Comparison of ENCODE assay signal across 19 cellular contexts in the genomic region with DNA sequence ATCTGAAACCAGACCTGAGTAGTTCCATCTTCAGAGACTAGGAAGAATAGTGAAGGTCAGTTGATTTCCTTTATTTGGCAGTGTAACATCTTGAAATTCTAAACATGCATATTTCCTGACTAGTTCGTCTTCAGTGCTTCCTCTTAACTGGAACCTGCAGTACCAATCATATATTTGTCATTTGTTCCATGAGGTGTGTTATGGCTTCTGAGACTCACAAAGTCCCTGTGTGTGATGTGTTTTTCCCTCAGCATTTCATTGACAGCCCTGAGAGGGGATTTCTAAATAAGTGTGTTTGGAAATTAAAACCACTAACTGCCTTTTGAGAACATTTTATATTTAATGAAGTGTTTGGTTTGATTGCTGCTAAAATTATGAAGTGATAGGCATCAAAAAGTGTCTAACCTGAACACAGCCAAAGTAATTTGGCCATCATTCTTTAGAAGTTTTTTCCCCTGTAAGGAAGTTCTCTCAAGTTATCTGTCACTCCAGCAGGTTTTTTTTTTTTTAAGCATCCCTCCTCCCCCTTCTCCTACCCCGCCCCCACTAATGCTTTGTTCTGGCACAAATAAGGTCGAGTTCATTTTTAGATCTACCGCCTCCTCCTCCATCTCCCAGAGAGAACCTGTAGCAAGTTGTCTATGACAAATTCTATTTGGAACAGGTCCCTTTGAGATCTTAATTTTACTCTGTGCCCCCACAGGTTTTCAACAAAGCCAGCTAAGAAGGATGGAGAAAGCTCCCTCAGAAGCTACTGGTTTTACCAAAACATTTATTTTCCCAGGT.
DNase-seq lines count a peak whose midpoint lies in the region; ATAC-seq and TF ChIP-seq lines count a peak whose summit lies in the region.
"Had no signal": no experiment of that assay in that cellular context is flagged by ENCODE, and none has a peak within 500 bp of the region (broad histone marks: within the 10 kb centered on the region; RNA-seq: fewer than 3 reads in every experiment).

No MANE protein-coding gene starts in this region.

- no peaks in the 10 kb centered on the region for H3K9me2 ChIP-seq in PC-3 (replicated peaks; ENCODE audit: low read length)

- CTCF ChIA-PET in PC-3 (lab: Charles Lee), result no interaction called here

- no peak for TF ChIP-seq POLR2A in uterus (IDR thresholded peaks at IDR 0.05)

- intact Hi-C loops in uterus (cut with DNase I; ENCODE audit: low total_unique reads) (no loop called here), left colon (cut with DNase I, micrococcal nuclease) (no loop called here), PC-3 (cut with micrococcal nuclease) (no loop called here)

- no peak for TF ChIP-seq CTCF in cardiac muscle cell (IDR thresholded peaks at IDR 0.05; ENCODE audit: low read depth, low read length)
- no peak for TF ChIP-seq CTCF in right atrium auricular region (IDR thresholded peaks at IDR 0.05)
- no peak for TF ChIP-seq CTCF in uterus (IDR thresholded peaks at IDR 0.05)
- TF ChIP-seq CTCF in PC-3 (conservative IDR thresholded peaks at IDR 0.05; ENCODE audit: low read depth, low read length), result no peak

- H3K79me2 ChIP-seq in PC-3 (ENCODE audit: low read length), result no peaks in the 10 kb centered on the region
- H3K79me2 ChIP-seq: hepatocyte had no signal

- H3K27ac ChIP-seq in cardiac muscle cell (peak overlapping the region; percentile 68), right atrium auricular region (no peak overlapping the region), uterus (peak overlapping the region; percentile 32 to 60), PC-3 (ENCODE audit: low read length) (no peak overlapping the region)
- H3K27ac ChIP-seq: hepatocyte, PC-9, right lobe of liver, suprapubic skin had no signal

- H3K4me1 Mint-ChIP-seq in activated naive CD8-positive, alpha-beta T cell (ENCODE audit: low read depth), result peaks cover 43% of the 10 kb centered on the region

- no peaks in the 10 kb centered on the region for H3K9me3 Mint-ChIP-seq in activated naive CD8-positive, alpha-beta T cell (ENCODE audit: low read depth)
- H3K9me3 Mint-ChIP-seq: brain had no signal

- H3K4me3 ChIP-seq in cardiac muscle cell (no peak overlapping the region), right atrium auricular region (no peak overlapping the region), uterus (no peak overlapping the region), PC-3 (ENCODE audit: low read length) (no peak overlapping the region)
- H3K4me3 ChIP-seq: hepatocyte, PC-9, right lobe of liver, suprapubic skin had no signal

- no TSS peak for BruUV-seq in PC-3 (replicated peaks; lab: Mats Ljungman, UMichigan)

- H3K27me3 ChIP-seq in cardiac muscle cell, result no peaks in the 10 kb centered on the region
- no peaks in the 10 kb centered on the region for H3K27me3 ChIP-seq in right atrium auricular region
- no peaks in the 10 kb centered on the region for H3K27me3 ChIP-seq in uterus
- no peaks in the 10 kb centered on the region for H3K27me3 ChIP-seq in PC-3 (ENCODE audit: low read length)
- H3K27me3 ChIP-seq: hepatocyte, right lobe of liver, suprapubic skin had no signal

- peak overlapping the region; percentile 73 for H3K4me3 Mint-ChIP-seq in activated naive CD8-positive, alpha-beta T cell
- H3K4me3 Mint-ChIP-seq: brain had no signal

- ATAC-seq in left colon (no peak), PC-3 (no peak)
- ATAC-seq: HCT116, HepG2, right lobe of liver had no signal

- no peak overlapping the region for H2AFZ ChIP-seq in PC-3 (ENCODE audit: low read length)
- H2AFZ ChIP-seq: hepatocyte, PC-9 had no signal

- no peak overlapping the region for H3K4me2 ChIP-seq in PC-3 (ENCODE audit: low read length)
- H3K4me2 ChIP-seq: hepatocyte, PC-9 had no signal

- H3K27me3 Mint-ChIP-seq in activated naive CD8-positive, alpha-beta T cell, result no peaks in the 10 kb centered on the region
- H3K27me3 Mint-ChIP-seq: brain had no signal

- H3F3A ChIP-seq in PC-3 (ENCODE audit: low read length, unreplicated experiment), result no peaks in the 10 kb centered on the region

- POLR2A ChIA-PET in PC-3 (lab: Charles Lee; ENCODE audit: unreplicated experiment), result no interaction called here

- H3K36me3 ChIP-seq in cardiac muscle cell, result no peaks in the 10 kb centered on the region
- H3K36me3 ChIP-seq in right atrium auricular region, result no peaks in the 10 kb centered on the region
- no peaks in the 10 kb centered on the region for H3K36me3 ChIP-seq in uterus
- H3K36me3 ChIP-seq in PC-3 (ENCODE audit: low read depth, low read length), result peaks cover 3% of the 10 kb centered on the region; the same call in 1 of the 2 replicates

- peaks cover 6% of the 10 kb centered on the region for H3K36me3 Mint-ChIP-seq in activated naive CD8-positive, alpha-beta T cell

- H3K9me3 ChIP-seq in cardiac muscle cell (ENCODE audit: low read depth), result no peaks in the 10 kb centered on the region
- no peaks in the 10 kb centered on the region for H3K9me3 ChIP-seq in right atrium auricular region
- no peaks in the 10 kb centered on the region for H3K9me3 ChIP-seq in uterus
- H3K9me3 ChIP-seq in PC-3 (ENCODE audit: low read length), result no peaks in the 10 kb centered on the region
- H3K9me3 ChIP-seq: right lobe of liver, suprapubic skin had no signal

- no peaks in the 10 kb centered on the region for H4K20me1 ChIP-seq in PC-3 (ENCODE audit: low read length)

- H3K27ac Mint-ChIP-seq in activated naive CD8-positive, alpha-beta T cell, result peak overlapping the region; percentile 97
- H3K27ac Mint-ChIP-seq: brain had no signal

- DNase-seq in cardiac muscle cell (ENCODE audit: low read depth in 1 of 2, low spot score in 1 of 2) (peak in 1 of 2 donors; percentile 30), right atrium auricular region (ENCODE audit: low spot score) (no peak), uterus (no peak), NCI-H128 (lab: John Stamatoyannopoulos, UW; ENCODE audit: unreplicated experiment) (no peak), left colon (no peak), PC-3 (no peak)
- peak; percentile 11 to 33 for DNase-seq in stimulated activated CD4-positive, alpha-beta T cell treated with anti-CD3 and anti-CD28 coated beads, Interleukin-15, amount 100 ng/mL, for 48 hours (ENCODE audit: low read depth in 2 of 2)
- DNase-seq: effector CD4-positive, alpha-beta T cell; kidney; NCI-H2081; NCI-H69; PC-9; right lobe of liver had no signal

- H3K4me1 ChIP-seq in cardiac muscle cell (ENCODE audit: low read depth) (peaks cover 25% of the 10 kb centered on the region), right atrium auricular region (no peaks in the 10 kb centered on the region), uterus (peaks cover 0 to 15% of the 10 kb centered on the region in 2 donors), PC-3 (ENCODE audit: insufficient read depth, low read length) (no peaks in the 10 kb centered on the region)
- H3K4me1 ChIP-seq: right lobe of liver, suprapubic skin had no signal

- H3K9ac ChIP-seq in PC-3 (ENCODE audit: low read length), result no peak overlapping the region

Comparison
In these comparisons a context has a peak if more than half of its experiments do, and no peak if none do; other contexts are left out.
1. H3K27ac ChIP-seq: peak in cardiac muscle cell (single experiment) and uterus (2 of 2); none in right atrium auricular region (0 of 2) and PC-3 (single experiment).
2. DNase-seq: peak in stimulated activated CD4-positive, alpha-beta T cell treated with anti-CD3 and anti-CD28 coated beads, Interleukin-15, amount 100 ng/mL, for 48 hours (2 of 2); none in right atrium auricular region (single experiment), uterus (0 of 2), NCI-H128 (single experiment), left colon (0 of 2) and PC-3 (single experiment).